In genomic region chr6:33813960-33814662, GRCh38 we compare ENCODE assay signal across 33 cellular contexts. TPM values are rescaled to one million over a fixed set of nuclear protein-coding genes. Genes with fewer than 3 reads are reported as not detected.
"Had no signal": no experiment of that assay in that cellular context is flagged by ENCODE, and none has a peak within 500 bp of the region (broad histone marks: within the 10 kb centered on the region; RNA-seq: fewer than 3 reads in every experiment).

No MANE protein-coding gene starts in this region.

- H3K27me3 ChIP-seq: ascending aorta, right atrium auricular region had no signal

- ATAC-seq: effector memory CD8-positive, alpha-beta T cell; foreskin keratinocyte; left colon; naive thymus-derived CD4-positive, alpha-beta T cell; stimulated activated naive B cell treated with anti-CD40 and anti-IgM and Interleukin-4, amounts not matched to agents 10 μg/mL and 1 μg/mL and 100 μg/mL, for 72 hours had no signal

- H3K4me1 ChIP-seq: adrenal gland, ascending aorta, foreskin keratinocyte, right atrium auricular region, tibial artery had no signal

- H3K36me3 ChIP-seq: adrenal gland, ascending aorta, brain microvascular endothelial cell, right atrium auricular region, stomach, tibial artery had no signal

- H3K9me3 ChIP-seq: adrenal gland, ascending aorta, right atrium auricular region, stomach, tibial artery had no signal

- H3K4me3 ChIP-seq: adrenal gland, ascending aorta, right atrium auricular region, smooth muscle cell, stomach, tibial artery had no signal

- H3K27ac ChIP-seq: adrenal gland, ascending aorta, brain microvascular endothelial cell, foreskin keratinocyte, right atrium auricular region, stomach, tibial artery, VCaP had no signal

- DNase-seq: activated CD4-positive, alpha-beta T cell treated with anti-CD3 and anti-CD28 coated beads for 48 hours; activated CD4-positive, alpha-beta T cell treated with anti-CD3 and anti-CD28 coated beads, Interleukin-2, amount 50 U/mL, for 48 hours; activated CD8-positive, alpha-beta memory T cell treated with anti-CD3 and anti-CD28 coated beads for 24 hours; activated effector memory CD4-positive, alpha-beta T cell treated with anti-CD3 and anti-CD28 coated beads, Interleukin-2, amount 50 U/mL, for 16 hours; activated naive CD4-positive, alpha-beta T cell treated with anti-CD3 and anti-CD28 coated beads for 36 hours; activated naive CD8-positive, alpha-beta T cell treated with anti-CD3 and anti-CD28 coated beads for 36 hours; adrenal gland; brain microvascular endothelial cell; cortex of kidney; effector memory CD8-positive, alpha-beta T cell; foreskin keratinocyte; left colon; midbrain; naive thymus-derived CD4-positive, alpha-beta T cell; occipital lobe; stimulated activated CD4-positive, alpha-beta T cell treated with anti-CD3 and anti-CD28 coated beads, Interleukin-2, amount 100 ng/mL, for 24 hours; stimulated activated naive B cell treated with anti-CD40 and anti-IgM and Interleukin-4, amounts not matched to agents 10 μg/mL and 1 μg/mL and 100 μg/mL, for 72 hours; stomach; T-helper 9 cell; tibial artery had no signal

RNA-seq across cellular contexts. Expression of gene MLN, which starts 10.3 kb away (rescaled TPM):
- total RNA-seq: activated naive CD4-positive, alpha-beta T cell treated with anti-CD3 and anti-CD28 coated beads for 36 hours; activated naive CD8-positive, alpha-beta T cell treated with anti-CD3 and anti-CD28 coated beads for 36 hours; activated T-helper 1 cell treated with anti-CD3 and anti-CD28 coated beads, Interleukin-12 subunit alpha, Interleukin-12 subunit beta, Interleukin-2, Interleukin-4 antibody, amounts not matched to agents 30 ng/mL and 10 ng/mL and 1 ng/mL, durations not matched to agents 14 hours and 24 hours and 36 hours; adrenal gland; ascending aorta; cardiac septum; cerebellum; endothelial cell of umbilical vein; foreskin keratinocyte; left colon; lower leg skin; naive thymus-derived CD4-positive, alpha-beta T cell; neural crest cell; occipital lobe; pulmonary artery endothelial cell; right atrium auricular region; smooth muscle cell; stomach; T-helper 1 cell treated with Interleukin-12 subunit alpha and Interleukin-12 subunit beta and Interleukin-4 antibody, amounts not matched to agents 30 ng/mL and 1 ng/mL, for 36 hours; ureter had no signal
